Comparison of ENCODE assay signal across 18 cellular contexts in the genomic region with DNA sequence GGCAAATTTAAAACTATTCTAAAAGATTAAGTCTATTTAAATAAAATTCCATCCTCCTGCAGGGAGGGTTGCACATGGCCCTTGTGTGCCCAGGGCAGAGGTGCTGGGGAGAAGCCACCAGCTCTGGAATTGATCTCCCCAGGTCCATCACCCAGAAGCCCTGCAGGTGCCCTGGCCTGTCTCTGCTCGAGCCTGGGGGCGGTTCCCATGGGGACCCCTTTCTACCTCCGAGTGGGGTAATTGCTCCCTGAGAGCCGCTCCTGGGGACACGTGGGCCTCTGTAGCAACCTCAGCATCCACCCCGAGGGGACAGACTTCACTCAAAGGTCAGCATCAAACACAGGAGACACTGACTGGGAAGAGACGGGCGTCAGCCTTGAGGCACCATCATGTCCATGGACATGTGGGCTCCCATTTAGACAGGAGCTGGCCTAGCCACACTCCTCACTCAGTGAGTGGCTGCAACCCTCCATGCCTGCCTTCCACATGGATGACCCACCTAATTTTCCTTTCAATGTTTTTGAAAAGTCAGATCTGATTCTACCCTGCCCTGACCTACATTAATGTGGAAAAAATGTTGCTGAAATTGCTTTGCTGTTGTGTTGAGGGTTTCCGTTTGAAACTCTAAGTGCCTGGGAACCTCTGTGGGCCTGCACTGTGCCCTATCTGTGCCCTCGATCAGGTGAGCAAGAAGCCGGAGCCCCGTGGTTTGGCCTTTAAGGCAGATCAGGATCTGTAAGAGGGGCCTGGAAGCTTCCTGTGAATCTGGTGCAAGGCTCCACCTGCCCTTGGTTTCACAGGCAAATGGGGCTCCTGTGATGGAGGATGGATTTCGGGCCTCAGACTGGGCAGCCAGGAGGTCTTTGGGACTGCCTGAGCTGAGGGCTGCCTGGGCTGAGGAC. TPM values are rescaled to one million over a fixed set of nuclear protein-coding genes. Genes with fewer than 3 reads are reported as not detected.
DNase-seq lines count a peak whose midpoint lies in the region; ATAC-seq and TF ChIP-seq lines count a peak whose summit lies in the region.
"Had no signal": no experiment of that assay in that cellular context is flagged by ENCODE, and none has a peak within 500 bp of the region (broad histone marks: within the 10 kb centered on the region; RNA-seq: fewer than 3 reads in every experiment).

No MANE protein-coding gene starts in this region.

- ATAC-seq in CD8-positive, alpha-beta T cell, result peak; percentile 78
- peak; percentile 79 for ATAC-seq in activated CD8-positive, alpha-beta T cell treated with anti-CD3 and anti-CD28 coated beads for 36 hours
- peak; percentile 40 for ATAC-seq in mucosa of descending colon
- ATAC-seq in HG03378 (IDR thresholded peaks at IDR 0.05; ENCODE audit: unreplicated experiment), result no peak
- ATAC-seq: left lung; stimulated activated memory B cell treated with anti-CD40 and anti-IgM and Interleukin-4, amounts not matched to agents 10 μg/mL and 1 μg/mL and 100 μg/mL, for 72 hours had no signal

- CTCF ChIA-PET in CD8-positive, alpha-beta T cell (lab: Charles Lee), result no interaction called here
- CTCF ChIA-PET in activated CD8-positive, alpha-beta T cell treated with anti-CD3 and anti-CD28 coated beads for 36 hours (lab: Charles Lee), result interaction anchor here (1.8 kb wide), 1 partner anchor 37 kb away, joined by 5 read pairs; no protein-coding TSS in a partner anchor

- no peaks in the 10 kb centered on the region for H3K27me3 ChIP-seq in CD8-positive, alpha-beta T cell (ENCODE audit: insufficient read depth, low read length)
- no peaks in the 10 kb centered on the region for H3K27me3 ChIP-seq in H7 (ENCODE audit: control insufficient read depth, insufficient read depth, low read length)
- H3K27me3 ChIP-seq: ascending aorta, left lung had no signal

- intact Hi-C loops in CD8-positive, alpha-beta T cell (cut with DNase I, micrococcal nuclease), result no loop called here
- intact Hi-C loops in activated CD8-positive, alpha-beta T cell treated with anti-CD3 and anti-CD28 coated beads for 36 hours (cut with micrococcal nuclease), result no loop called here
- intact Hi-C loops in mucosa of descending colon (cut with DNase I, micrococcal nuclease) (no loop called here), CD14-positive monocyte (cut with micrococcal nuclease) (no loop called here)

- no peak overlapping the region for H3K4me3 ChIP-seq in CD8-positive, alpha-beta T cell (ENCODE audit: low read depth, low read length)
- no peak overlapping the region for H3K4me3 ChIP-seq in H7 (ENCODE audit: insufficient read depth, low read depth, low read length)
- no peak overlapping the region for H3K4me3 ChIP-seq in mucosa of descending colon
- H3K4me3 ChIP-seq: ascending aorta, K562, left lung had no signal

- peaks cover 20% of the 10 kb centered on the region for H3K4me1 Mint-ChIP-seq in CD8-positive, alpha-beta T cell (ENCODE audit: low read depth)
- peaks cover 25% of the 10 kb centered on the region for H3K4me1 Mint-ChIP-seq in activated CD8-positive, alpha-beta T cell treated with anti-CD3 and anti-CD28 coated beads for 36 hours (ENCODE audit: low read depth)
- H3K4me1 Mint-ChIP-seq in CD14-positive monocyte, result no peaks in the 10 kb centered on the region

- POLR2A ChIA-PET in CD8-positive, alpha-beta T cell (lab: Charles Lee), result interaction anchor here (1.0 kb wide), 1 partner anchor 33 kb away, joined by 3 read pairs; no protein-coding TSS in a partner anchor
- POLR2A ChIA-PET in activated CD8-positive, alpha-beta T cell treated with anti-CD3 and anti-CD28 coated beads for 36 hours (lab: Charles Lee), result no interaction called here

- H3K36me3 ChIP-seq in CD8-positive, alpha-beta T cell (ENCODE audit: insufficient read depth, low read length), result no peaks in the 10 kb centered on the region
- H3K36me3 ChIP-seq in H7 (replicated peaks; ENCODE audit: control insufficient read depth, insufficient read depth, low read length) (no peaks in the 10 kb centered on the region), mucosa of descending colon (ENCODE audit: low read depth) (no peaks in the 10 kb centered on the region)
- H3K36me3 ChIP-seq: ascending aorta, left lung had no signal

- H3K4me1 ChIP-seq in CD8-positive, alpha-beta T cell (ENCODE audit: insufficient read depth, low read length), result peaks cover 13% of the 10 kb centered on the region
- H3K4me1 ChIP-seq in mucosa of descending colon (ENCODE audit: low read depth), result no peaks in the 10 kb centered on the region
- H3K4me1 ChIP-seq: ascending aorta, left lung had no signal

- H3K27ac ChIP-seq in CD8-positive, alpha-beta T cell (ENCODE audit: low read depth, low read length), result no peak overlapping the region
- H3K27ac ChIP-seq: ascending aorta, left lung had no signal

- DNase-seq in CD8-positive, alpha-beta T cell, result peak in 5 of 7 experiments; percentile 15 to 49 (median 21)
- DNase-seq in H7, result peak; percentile 18
- peak; percentile 54 for DNase-seq in activated CD8-positive, alpha-beta T cell treated with anti-CD3 and anti-CD28 coated beads for 36 hours
- DNase-seq in mucosa of descending colon, result peak in 1 of 3 donors; percentile 10
- no peak for DNase-seq in CD14-positive monocyte (ENCODE audit: low spot score)
- DNase-seq in ACHN, result no peak
- DNase-seq: COR-L47, hippocampal formation, naive B cell, NCI-H1417, NCI-H446 had no signal

- peaks cover 2% of the 10 kb centered on the region for H3K36me3 Mint-ChIP-seq in CD8-positive, alpha-beta T cell
- H3K36me3 Mint-ChIP-seq in activated CD8-positive, alpha-beta T cell treated with anti-CD3 and anti-CD28 coated beads for 36 hours (ENCODE audit: low read depth), result peaks cover 1% of the 10 kb centered on the region
- H3K36me3 Mint-ChIP-seq in CD14-positive monocyte, result no peaks in the 10 kb centered on the region

- no peak for TF ChIP-seq CTCF in CD8-positive, alpha-beta T cell (IDR thresholded peaks at IDR 0.05)
- no peak for TF ChIP-seq CTCF in activated CD8-positive, alpha-beta T cell treated with anti-CD3 and anti-CD28 coated beads for 36 hours (IDR thresholded peaks at IDR 0.05)
- TF ChIP-seq CTCF in mucosa of descending colon (IDR thresholded peaks at IDR 0.05), result no peak
- no peak for TF ChIP-seq CTCF in CD14-positive monocyte (IDR thresholded peaks at IDR 0.05)

- peak overlapping the region; percentile 22 for H3K4me3 Mint-ChIP-seq in CD8-positive, alpha-beta T cell
- no peak overlapping the region for H3K4me3 Mint-ChIP-seq in activated CD8-positive, alpha-beta T cell treated with anti-CD3 and anti-CD28 coated beads for 36 hours
- H3K4me3 Mint-ChIP-seq in CD14-positive monocyte, result no peak overlapping the region
- H3K4me3 Mint-ChIP-seq: dendritic cell treated with granulocyte-macrophage colony-stimulating factor and Interleukin-4, amounts not matched to agents 40 ng/mL and 50 ng/mL, for 4 days; naive B cell; stimulated activated memory B cell treated with anti-CD40 and anti-IgM and Interleukin-4, amounts not matched to agents 10 μg/mL and 1 μg/mL and 100 μg/mL, for 72 hours had no signal

- no peaks in the 10 kb centered on the region for H3K9me3 Mint-ChIP-seq in CD8-positive, alpha-beta T cell
- no peaks in the 10 kb centered on the region for H3K9me3 Mint-ChIP-seq in activated CD8-positive, alpha-beta T cell treated with anti-CD3 and anti-CD28 coated beads for 36 hours
- peaks cover 0 to 3% (median 0%) of the 10 kb centered on the region in 7 donors for H3K9me3 Mint-ChIP-seq in CD14-positive monocyte

- no peaks in the 10 kb centered on the region for H3K9me3 ChIP-seq in CD8-positive, alpha-beta T cell (ENCODE audit: low read length)
- no peaks in the 10 kb centered on the region for H3K9me3 ChIP-seq in mucosa of descending colon
- H3K9me3 ChIP-seq: ascending aorta, left lung had no signal

- no peaks in the 10 kb centered on the region for H3K27me3 Mint-ChIP-seq in CD8-positive, alpha-beta T cell (ENCODE audit: low read depth)
- H3K27me3 Mint-ChIP-seq in activated CD8-positive, alpha-beta T cell treated with anti-CD3 and anti-CD28 coated beads for 36 hours, result no peaks in the 10 kb centered on the region
- H3K27me3 Mint-ChIP-seq in CD14-positive monocyte (ENCODE audit: low read depth in 3 of 3), result peaks cover 1 to 7% (median 3%) of the 10 kb centered on the region in 3 donors
- H3K27me3 Mint-ChIP-seq: naive B cell; stimulated activated memory B cell treated with anti-CD40 and anti-IgM and Interleukin-4, amounts not matched to agents 10 μg/mL and 1 μg/mL and 100 μg/mL, for 72 hours had no signal

- H3K27ac Mint-ChIP-seq in CD8-positive, alpha-beta T cell, result peak overlapping the region; percentile 87
- H3K27ac Mint-ChIP-seq in activated CD8-positive, alpha-beta T cell treated with anti-CD3 and anti-CD28 coated beads for 36 hours, result peak overlapping the region; percentile 30
- no peak overlapping the region for H3K27ac Mint-ChIP-seq in CD14-positive monocyte
- H3K27ac Mint-ChIP-seq: dendritic cell treated with granulocyte-macrophage colony-stimulating factor and Interleukin-4, amounts not matched to agents 40 ng/mL and 50 ng/mL, for 4 days; stimulated activated memory B cell treated with anti-CD40 and anti-IgM and Interleukin-4, amounts not matched to agents 10 μg/mL and 1 μg/mL and 100 μg/mL, for 72 hours had no signal

- in situ Hi-C loops in ACHN (cut with HindIII; ENCODE audit: low pct_ligation_motif_present, low pct_unique_long_range_greater_than_20kb, low sequenced_read_pairs), result no loop called here

RNA-seq across cellular contexts. Expression of gene SCART1, which starts 21.3 kb away (rescaled TPM):
- total RNA-seq in CD8-positive, alpha-beta T cell, result 1 to 10 TPM; 3.4 to 3.7 TPM
- total RNA-seq in H7 (2014; rRNA removed; shearing (Covaris generic)), result 0.03 and 0.44 TPM in 2 replicates
- total RNA-seq in activated CD8-positive, alpha-beta T cell treated with anti-CD3 and anti-CD28 coated beads for 36 hours, result 1 to 10 TPM; 2.8 to 2.9 TPM
- total RNA-seq in mucosa of descending colon, result 1 to 10 TPM; 2.5 to 4.8 (median 3.7) TPM
- not detected for polyA plus RNA-seq in CD14-positive monocyte

RNA-seq across cellular contexts. Expression of gene SPRN, which starts 50.7 kb away (rescaled TPM):
- total RNA-seq in CD8-positive, alpha-beta T cell, result not detected
- 0.18 TPM in 1 of 2 replicates, not detected in the other for total RNA-seq in H7 (2014; rRNA removed; shearing (Covaris generic))
- total RNA-seq in activated CD8-positive, alpha-beta T cell treated with anti-CD3 and anti-CD28 coated beads for 36 hours, result not detected
- total RNA-seq in mucosa of descending colon, result under 1 TPM in 1 of 3 donors, not detected in 2; 0.25 TPM
- not detected for polyA plus RNA-seq in CD14-positive monocyte
- total RNA-seq: ascending aorta, H4, K562 had no signal

RNA-seq across cellular contexts. Expression of gene CYP2E1, which starts 52.1 kb away (rescaled TPM):
- under 1 TPM; 0.73 to 0.83 TPM for total RNA-seq in CD8-positive, alpha-beta T cell
- 0.90 and 1.2 TPM in 2 replicates for total RNA-seq in H7 (2014; rRNA removed; shearing (Covaris generic))
- under 1 TPM; 0.43 to 0.87 TPM for total RNA-seq in activated CD8-positive, alpha-beta T cell treated with anti-CD3 and anti-CD28 coated beads for 36 hours
- 1 to 10 TPM in 1 of 3 donors, under 1 TPM in 2; 0.70 to 2.5 (median 0.90) TPM for total RNA-seq in mucosa of descending colon
- polyA plus RNA-seq in CD14-positive monocyte, result not detected

Comparison
In these comparisons a context has a peak if more than half of its experiments do, and no peak if none do; other contexts are left out.
1. DNase-seq: peak in CD8-positive, alpha-beta T cell (5 of 7), H7 (single experiment) and activated CD8-positive, alpha-beta T cell treated with anti-CD3 and anti-CD28 coated beads for 36 hours (single experiment); none in CD14-positive monocyte (single experiment) and ACHN (single experiment).
2. H3K27ac Mint-ChIP-seq: peak in CD8-positive, alpha-beta T cell (single experiment) and activated CD8-positive, alpha-beta T cell treated with anti-CD3 and anti-CD28 coated beads for 36 hours (single experiment); none in CD14-positive monocyte (0 of 7).